In genomic region chr3:57652203-57652602, GRCh38 we compare ENCODE assay signal across 22 cellular contexts.
"Had no signal": no experiment of that assay in that cellular context is flagged by ENCODE, and none has a peak within 500 bp of the region (broad histone marks: within the 10 kb centered on the region; RNA-seq: fewer than 3 reads in every experiment).

No MANE protein-coding gene starts in this region.

- H3K4me1 ChIP-seq: sigmoid colon, stomach had no signal

- H3K4me3 ChIP-seq: heart left ventricle, left ventricle myocardium inferior, sigmoid colon, smooth muscle cell, stomach, suprapubic skin, transverse colon had no signal

- H3K27me3 ChIP-seq: heart left ventricle, sigmoid colon, stomach, suprapubic skin, transverse colon had no signal

- H3K4me2 ChIP-seq: smooth muscle cell had no signal

- H3K27ac ChIP-seq: epithelial cell of prostate, heart left ventricle, left ventricle myocardium inferior, sigmoid colon, stomach, suprapubic skin, transverse colon had no signal

- DNase-seq: activated CD4-positive, alpha-beta T cell treated with anti-CD3 and anti-CD28 coated beads for 1 hour; activated CD8-positive, alpha-beta memory T cell treated with anti-CD3 and anti-CD28 coated beads for 24 hours; activated CD8-positive, alpha-beta memory T cell treated with anti-CD3 and anti-CD28 coated beads, Interleukin-2, amount 50 U/mL, for 4 hours; activated effector memory CD4-positive, alpha-beta T cell treated with anti-CD3 and anti-CD28 coated beads, Interleukin-2, amount 50 U/mL, for 16 hours; activated naive CD4-positive, alpha-beta T cell treated with anti-CD3 and anti-CD28 coated beads, Interleukin-2, amount 10 ng/mL, durations not matched to agents 7 days and 5 days; activated T-cell treated with anti-CD3 and anti-CD28 coated beads, Interleukin-2, amount 50 U/mL, for 48 hours; aorta; cerebellar nuclear complex; cortex of kidney; heart left ventricle; kidney glomerular epithelial cell; left ventricle myocardium inferior; natural killer cell; retina; sigmoid colon; stimulated activated CD4-positive, alpha-beta T cell treated with anti-CD3 and anti-CD28 coated beads, Interleukin-15, amount 100 ng/mL, for 24 hours; stomach; transverse colon had no signal

- FAIRE-seq: urothelium cell line had no signal
